In genomic region chr7:129136887-129137647, GRCh38 we compare ENCODE assay signal across 13 cellular contexts. TPM values are rescaled to one million over a fixed set of nuclear protein-coding genes. Genes with fewer than 3 reads are reported as not detected.
DNase-seq lines count a peak whose midpoint lies in the region; ATAC-seq, FAIRE-seq and TF ChIP-seq lines count a peak whose summit lies in the region.
"Had no signal": no experiment of that assay in that cellular context is flagged by ENCODE, and none has a peak within 500 bp of the region (broad histone marks: within the 10 kb centered on the region; RNA-seq: fewer than 3 reads in every experiment).

No MANE protein-coding gene starts in this region.

- H3K4me1 ChIP-seq in mesenchymal stem cell (ENCODE audit: control insufficient read depth, insufficient read depth, low read depth, low read length) (peaks cover 4% of the 10 kb centered on the region), SK-N-SH (ENCODE audit: control insufficient read depth in 1 of 2, insufficient read depth in 2 of 2, low read depth in 1 of 2, low read length in 1 of 2) (no peaks in the 10 kb centered on the region)
- H3K4me1 ChIP-seq: psoas muscle had no signal

- H3K79me2 ChIP-seq in SK-N-SH (ENCODE audit: insufficient read depth), result no peaks in the 10 kb centered on the region

- no peaks in the 10 kb centered on the region for H3K9me2 ChIP-seq in SK-N-SH

- peaks cover 0 to 6% of the 10 kb centered on the region in 2 donors for H3K36me3 Mint-ChIP-seq in naive B cell

- H3K27ac ChIP-seq in mesenchymal stem cell (ENCODE audit: low read length, poor library complexity, severe bottlenecking), result no peak overlapping the region
- H3K27ac ChIP-seq in SK-N-SH (ENCODE audit: low read depth in 2 of 2, low read length in 1 of 2), result no peak overlapping the region
- H3K27ac ChIP-seq: psoas muscle had no signal

- 83% methylated on average over 3 of the region's 3 CpGs for WGBS in mesenchymal stem cell
- 45% methylated on average over 3 of the region's 3 CpGs for WGBS in SK-N-SH (ENCODE audit: low lambda C conversion rate)

- H3K4me2 ChIP-seq in mesenchymal stem cell (ENCODE audit: low read length, poor library complexity, severe bottlenecking), result no peak overlapping the region
- no peak overlapping the region for H3K4me2 ChIP-seq in SK-N-SH

- H3K4me1 Mint-ChIP-seq in naive B cell, result peaks cover 35 to 73% (median 62%) of the 10 kb centered on the region in 3 donors

- no peak overlapping the region for H2BK15ac ChIP-seq in mesenchymal stem cell (ENCODE audit: low read depth, poor library complexity, severe bottlenecking)

- H3K36me3 ChIP-seq in mesenchymal stem cell (ENCODE audit: control insufficient read depth in 1 of 2, insufficient read depth in 2 of 2, low read depth in 1 of 2, low read length in 2 of 2) (no peaks in the 10 kb centered on the region), SK-N-SH (replicated peaks in 1 of 2; ENCODE audit: control insufficient read depth in 1 of 2, insufficient read depth in 2 of 2, low read length in 1 of 2) (no peaks in the 10 kb centered on the region)

- peaks cover 0 to 2% (median 0%) of the 10 kb centered on the region in 7 donors for H3K9me3 Mint-ChIP-seq in naive B cell
- H3K9me3 Mint-ChIP-seq: HFFc6 had no signal

- H2AK5ac ChIP-seq in mesenchymal stem cell (ENCODE audit: low read length, severe bottlenecking), result no peak overlapping the region

- FAIRE-seq in RCC 7860 (lab: Jason Lieb, UNC), result peak; percentile 8

- H3K14ac ChIP-seq in mesenchymal stem cell (ENCODE audit: low read length in 2 of 2), result no peak overlapping the region

- no peak overlapping the region for H3K18ac ChIP-seq in mesenchymal stem cell (ENCODE audit: low read depth in 1 of 2, low read length in 2 of 2)

- H3K23ac ChIP-seq in mesenchymal stem cell (ENCODE audit: low read length in 2 of 2), result no peak overlapping the region

- H3K27ac Mint-ChIP-seq in naive B cell, result peak overlapping the region; percentile 93 to 98 (median 96)
- H3K27ac Mint-ChIP-seq: HFFc6 had no signal

- H2AFZ ChIP-seq in mesenchymal stem cell (ENCODE audit: low read depth, low read length) (no peak overlapping the region), SK-N-SH (ENCODE audit: low read depth) (no peak overlapping the region)

- H3K4ac ChIP-seq in mesenchymal stem cell (ENCODE audit: low read depth in 1 of 2, low read length in 2 of 2), result no peak overlapping the region

- no peaks in the 10 kb centered on the region for H4K20me1 ChIP-seq in SK-N-SH (ENCODE audit: insufficient read depth)

- H2BK5ac ChIP-seq in mesenchymal stem cell (ENCODE audit: low read depth, low read length, poor library complexity, severe bottlenecking), result no peak overlapping the region

- H3K9me3 ChIP-seq in mesenchymal stem cell (ENCODE audit: control insufficient read depth, low read length), result no peaks in the 10 kb centered on the region
- no peaks in the 10 kb centered on the region for H3K9me3 ChIP-seq in SK-N-SH
- H3K9me3 ChIP-seq: psoas muscle had no signal

- H3K9ac ChIP-seq in mesenchymal stem cell (ENCODE audit: low read length) (no peak overlapping the region), SK-N-SH (no peak overlapping the region)

- peak; percentile 70 for ATAC-seq in GM21619 (IDR thresholded peaks at IDR 0.05; ENCODE audit: unreplicated experiment)
- peak; percentile 93 to 95 for ATAC-seq in naive B cell (ENCODE audit: low read depth in 2 of 2)
- ATAC-seq in SK-N-SH treated with all-trans-retinoic acid at 6 μM for 48 hours, result no peak
- ATAC-seq: psoas muscle had no signal

- DNase-seq in GM13977 (ENCODE audit: low spot score) (peak; percentile 60), RCC 7860 (ENCODE audit: low spot score) (no peak), naive B cell (peak; percentile 75), NCI-H446 (lab: John Stamatoyannopoulos, UW) (no peak), mesenchymal stem cell (no peak), SK-N-SH (no peak)
- DNase-seq: activated CD8-positive, alpha-beta memory T cell treated with anti-CD3 and anti-CD28 coated beads, Interleukin-2, amount 50 U/mL, for 4 hours; effector memory CD4-positive, alpha-beta T cell; HFFc6; IMR-90; psoas muscle had no signal

- TF ChIP-seq CTCF in GM13977 (IDR thresholded peaks at IDR 0.05; ENCODE audit: extremely low read depth, insufficient read depth, missing control alignments) (no peak), SK-N-SH (IDR thresholded peaks at IDR 0.05) (no peak)

- no peak overlapping the region for H2BK12ac ChIP-seq in mesenchymal stem cell (ENCODE audit: low read length in 2 of 2)

- no peaks in the 10 kb centered on the region for H3K79me1 ChIP-seq in mesenchymal stem cell (replicated peaks; ENCODE audit: low read length, poor library complexity, severe bottlenecking)

- POLR2A ChIA-PET in SK-N-SH (lab: Yijun Ruan, JAX), result no interaction called here

- CTCF ChIA-PET in SK-N-SH (lab: Yijun Ruan, JAX), result interaction anchor here (0.9 to 2.6 kb wide), 2 partner anchors 27 to 54 kb away, joined by 3 to 11 read pairs; no protein-coding TSS in a partner anchor

- H3K27me3 ChIP-seq in mesenchymal stem cell (ENCODE audit: control insufficient read depth in 1 of 2, insufficient read depth in 1 of 2, low read length in 2 of 2) (peaks cover 0 to 44% of the 10 kb centered on the region in 2 experiments), SK-N-SH (ENCODE audit: insufficient read depth) (peaks cover 18% of the 10 kb centered on the region)

- H4K91ac ChIP-seq in mesenchymal stem cell (ENCODE audit: low read length), result no peak overlapping the region

- no peak for TF ChIP-seq EP300 in SK-N-SH (IDR thresholded peaks at IDR 0.05; ENCODE audit: borderline replicate concordance in 1 of 2, low read depth in 1 of 2, low read length in 1 of 2)

- no peak for TF ChIP-seq RAD21 in SK-N-SH (IDR thresholded peaks at IDR 0.05; ENCODE audit: low read length)

- H4K8ac ChIP-seq in mesenchymal stem cell (ENCODE audit: low read length), result no peak overlapping the region

- in situ Hi-C loops in GM13977 (cut with MboI; ENCODE audit: low pct_unique_long_range_greater_than_20kb, low sequenced_read_pairs, unreplicated experiment), result no loop called here

- H3K4me3 ChIP-seq in mesenchymal stem cell (ENCODE audit: insufficient read depth in 1 of 2, low read depth in 1 of 2, low read length in 2 of 2) (no peak overlapping the region), SK-N-SH (ENCODE audit: low read depth in 2 of 2, low read length in 1 of 2) (no peak overlapping the region)
- H3K4me3 ChIP-seq: psoas muscle had no signal

- no peaks in the 10 kb centered on the region for H3K27me3 Mint-ChIP-seq in naive B cell

- H2BK120ac ChIP-seq in mesenchymal stem cell (ENCODE audit: low read depth, low read length), result no peak overlapping the region

- H3F3A ChIP-seq in SK-N-SH (replicated peaks; ENCODE audit: insufficient read depth), result no peaks in the 10 kb centered on the region

- peak overlapping the region; percentile 59 to 90 (median 83) for H3K4me3 Mint-ChIP-seq in naive B cell
- H3K4me3 Mint-ChIP-seq: HFFc6 had no signal

TF ChIP-seq in SK-N-SH treated with all-trans-retinoic acid at 6 μM for 48 hours, 23 proteins besides CTCF, POLR2A, EP300 and RAD21 (continues in another document):
- TF ChIP-seq CSDC2 (CRISPR knock-in tag; IDR thresholded peaks at IDR 0.05), result no peak
- TF ChIP-seq ISL1 (CRISPR knock-in tag; IDR thresholded peaks at IDR 0.05), result no peak
- no peak for TF ChIP-seq PATZ1 (CRISPR knock-in tag; IDR thresholded peaks at IDR 0.05; ENCODE audit: borderline replicate concordance)
- TF ChIP-seq ZFP3 (CRISPR knock-in tag; IDR thresholded peaks at IDR 0.05), result no peak

TF ChIP-seq in SK-N-SH, 30 proteins besides CTCF, POLR2A, EP300 and RAD21 (continues in another document):
- TF ChIP-seq MAX (IDR thresholded peaks at IDR 0.05; ENCODE audit: low read depth), result no peak
- no peak for TF ChIP-seq FOSL2 (IDR thresholded peaks at IDR 0.05; ENCODE audit: borderline replicate concordance, low read depth)
- no peak for TF ChIP-seq SIN3A (IDR thresholded peaks at IDR 0.05; ENCODE audit: borderline replicate concordance, low read depth, low read length)
- TF ChIP-seq RFX5 (IDR thresholded peaks at IDR 0.05; ENCODE audit: low read length), result no peak
- TF ChIP-seq EZH2phosphoT487 (IDR thresholded peaks at IDR 0.05; ENCODE audit: borderline replicate concordance, low read depth), result no peak

RNA-seq across cellular contexts. Expression of gene TSPAN33, which starts 7.4 kb away (rescaled TPM):
- polyA plus RNA-seq in naive B cell (ENCODE audit: low read depth in 6 of 6) (100 to 1,000 TPM in 5 of 6 donors, 10 to 100 TPM in 1; 92.8 to 171 (median 136) TPM), SK-N-SH (2012; rRNA removed) (6.9 and 7.2 TPM in 2 replicates)
- 0.43 TPM for polyA plus RNA-seq in mesenchymal stem cell (2013, experiment 1 of 2)
- polyA plus RNA-seq in mesenchymal stem cell (2013, experiment 2 of 2), result 0.40 TPM
- 4.4 and 6.6 TPM in 2 replicates for polyA plus RNA-seq in SK-N-SH (2012; cell fraction: cytosol; rRNA removed)
- 5.0 and 5.2 TPM in 2 replicates for polyA plus RNA-seq in SK-N-SH (2012; cell fraction: nucleus; rRNA removed)

RNA-seq across cellular contexts. Expression of gene SMO, which starts 51.4 kb away (rescaled TPM):
- polyA plus RNA-seq in naive B cell (ENCODE audit: low read depth in 6 of 6) (under 1 TPM in 1 of 6 donors, not detected in 5; 0.14 TPM), SK-N-SH (2012; rRNA removed) (34.5 and 37.0 TPM in 2 replicates)
- 12.2 TPM for polyA plus RNA-seq in mesenchymal stem cell (2013, experiment 1 of 2)
- 12.1 TPM for polyA plus RNA-seq in mesenchymal stem cell (2013, experiment 2 of 2)
- 13.5 and 23.1 TPM in 2 replicates for polyA plus RNA-seq in SK-N-SH (2012; cell fraction: cytosol; rRNA removed)
- polyA plus RNA-seq in SK-N-SH (2012; cell fraction: nucleus; rRNA removed), result 75.6 and 79.8 TPM in 2 replicates

Comparison
In these comparisons a context has a peak if more than half of its experiments do, and no peak if none do; other contexts are left out.
1. DNase-seq: peak in GM13977 (single experiment) and naive B cell (single experiment); none in RCC 7860 (single experiment), NCI-H446 (0 of 2), mesenchymal stem cell (single experiment) and SK-N-SH (single experiment).
2. RNA of gene TSPAN33, which starts 7.4 kb away (polyA plus RNA-seq): 92.8 to 171 TPM in naive B cell; 4.4 to 7.2 TPM in SK-N-SH; every median in the first group is over 10 times any median in the second.
3. RNA of gene SMO, which starts 51.4 kb away (polyA plus RNA-seq): 13.5 to 79.8 TPM in SK-N-SH; 0.14 TPM in naive B cell; every median in the first group is over 10 times any median in the second.